ENCODE assay signal across 14 cellular contexts in the genomic region with DNA sequence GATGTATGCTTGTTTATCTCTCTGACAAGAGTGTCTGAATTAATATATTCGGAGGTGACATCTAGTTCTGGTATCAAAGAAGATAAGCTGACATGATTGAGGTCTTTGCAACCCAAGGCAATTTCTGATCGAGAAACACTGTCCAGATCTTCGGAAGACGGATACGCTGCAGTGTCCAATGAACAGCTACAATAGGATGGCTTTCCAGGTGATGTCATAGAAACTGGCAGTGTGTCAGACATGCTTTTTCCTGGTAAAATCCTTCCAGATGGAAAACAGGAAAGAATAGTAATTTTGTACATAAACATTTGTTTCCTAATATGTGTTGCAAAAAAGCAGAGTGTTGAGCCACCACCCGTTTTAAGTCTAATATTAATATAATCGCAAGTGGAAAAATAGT. TPM values are rescaled to one million over a fixed set of nuclear protein-coding genes. Genes with fewer than 3 reads are reported as not detected.
DNase-seq lines count a peak whose midpoint lies in the region; ATAC-seq and TF ChIP-seq lines count a peak whose summit lies in the region.
"Had no signal": no experiment of that assay in that cellular context is flagged by ENCODE, and none has a peak within 500 bp of the region (broad histone marks: within the 10 kb centered on the region; RNA-seq: fewer than 3 reads in every experiment).

No MANE protein-coding gene starts in this region.

- no peaks in the 10 kb centered on the region for H3K79me2 ChIP-seq in SK-N-SH (ENCODE audit: insufficient read depth)

- CTCF ChIA-PET in SK-N-SH (lab: Yijun Ruan, JAX): no interaction called here
- CTCF ChIA-PET in CD4-positive, alpha-beta T cell (lab: Charles Lee): no interaction called here

- H3K4me1 Mint-ChIP-seq in CD4-positive, alpha-beta T cell (ENCODE audit: low read depth): no peaks in the 10 kb centered on the region
- H3K4me1 Mint-ChIP-seq: CD4-positive, CD25-positive, alpha-beta regulatory T cell had no signal

- H2AFZ ChIP-seq in SK-N-SH (ENCODE audit: low read depth): no peak overlapping the region

- POLR2A ChIA-PET in SK-N-SH (lab: Yijun Ruan, JAX): no interaction called here
- POLR2A ChIA-PET in CD4-positive, alpha-beta T cell (lab: Charles Lee): no interaction called here

- intact Hi-C loops in CD4-positive, alpha-beta T cell (cut with DNase I, micrococcal nuclease): no loop called here

- H3K9me3 ChIP-seq in SK-N-SH (no peaks in the 10 kb centered on the region), adipocyte (ENCODE audit: control insufficient read depth, low read length) (no peaks in the 10 kb centered on the region)
- no peaks in the 10 kb centered on the region for H3K9me3 ChIP-seq in CD4-positive, alpha-beta T cell (ENCODE audit: control insufficient read depth, low read length)
- H3K9me3 ChIP-seq: BLaER1 treated with 17β-estradiol and CSF1 and Interleukin-3, amounts not matched to agents 10 nM and 100 nM; HAP-1 had no signal

- no peaks in the 10 kb centered on the region for H3K27me3 Mint-ChIP-seq in CD4-positive, alpha-beta T cell

- no peak overlapping the region for H3K27ac ChIP-seq in SK-N-SH (ENCODE audit: low read depth in 2 of 2, low read length in 1 of 2)
- H3K27ac ChIP-seq in CD4-positive, alpha-beta T cell (ENCODE audit: low read depth, low read length): no peak overlapping the region
- H3K27ac ChIP-seq: 22Rv1; BLaER1 treated with 17β-estradiol and CSF1 and Interleukin-3, amounts not matched to agents 10 nM and 100 nM had no signal

- H3K4me1 ChIP-seq in SK-N-SH (ENCODE audit: control insufficient read depth in 1 of 2, insufficient read depth in 2 of 2, low read depth in 1 of 2, low read length in 1 of 2): no peaks in the 10 kb centered on the region; a peak in 1 of 4 replicates
- peaks cover 5% of the 10 kb centered on the region for H3K4me1 ChIP-seq in adipocyte (ENCODE audit: control insufficient read depth, insufficient read depth, low read length)
- H3K4me1 ChIP-seq: BLaER1 treated with 17β-estradiol and CSF1 and Interleukin-3, amounts not matched to agents 10 nM and 100 nM; HAP-1 had no signal

- peaks cover 0 to 4% of the 10 kb centered on the region in 2 experiments for H3K36me3 ChIP-seq in SK-N-SH (replicated peaks in 1 of 2; ENCODE audit: control insufficient read depth in 1 of 2, insufficient read depth in 2 of 2, low read length in 1 of 2)
- H3K36me3 ChIP-seq in adipocyte (ENCODE audit: control insufficient read depth, insufficient read depth, low read length, severe bottlenecking): no peaks in the 10 kb centered on the region
- H3K36me3 ChIP-seq: BLaER1 treated with 17β-estradiol and CSF1 and Interleukin-3, amounts not matched to agents 10 nM and 100 nM; HAP-1 had no signal

- no peak overlapping the region for H3K4me2 ChIP-seq in SK-N-SH
- H3K4me2 ChIP-seq: BLaER1 treated with 17β-estradiol and CSF1 and Interleukin-3, amounts not matched to agents 10 nM and 100 nM had no signal

- H3K4me3 Mint-ChIP-seq in CD4-positive, alpha-beta T cell: no peak overlapping the region
- H3K4me3 Mint-ChIP-seq: CD4-positive, CD25-positive, alpha-beta regulatory T cell had no signal

- H3K27me3 ChIP-seq in SK-N-SH (ENCODE audit: insufficient read depth) (no peaks in the 10 kb centered on the region), adipocyte (replicated peaks; ENCODE audit: control insufficient read depth, insufficient read depth, low read length) (no peaks in the 10 kb centered on the region)
- H3K27me3 ChIP-seq in CD4-positive, alpha-beta T cell (ENCODE audit: control insufficient read depth, insufficient read depth, low read length): no peaks in the 10 kb centered on the region
- H3K27me3 ChIP-seq: BLaER1 treated with 17β-estradiol and CSF1 and Interleukin-3, amounts not matched to agents 10 nM and 100 nM had no signal

- TF ChIP-seq CTCF in SK-N-SH (IDR thresholded peaks at IDR 0.05): no peak
- TF ChIP-seq CTCF in fibroblast of villous mesenchyme (IDR thresholded peaks at IDR 0.05; ENCODE audit: insufficient read depth, low read depth, low read length): no peak
- TF ChIP-seq CTCF in CD4-positive, alpha-beta T cell (IDR thresholded peaks at IDR 0.05): no peak

- H3K27ac Mint-ChIP-seq in CD4-positive, alpha-beta T cell: no peak overlapping the region
- H3K27ac Mint-ChIP-seq: CD4-positive, CD25-positive, alpha-beta regulatory T cell had no signal

- no peaks in the 10 kb centered on the region for H4K20me1 ChIP-seq in SK-N-SH (ENCODE audit: insufficient read depth)
- H4K20me1 ChIP-seq: BLaER1 treated with 17β-estradiol and CSF1 and Interleukin-3, amounts not matched to agents 10 nM and 100 nM had no signal

- H3K9ac ChIP-seq in SK-N-SH (no peak overlapping the region), adipocyte (ENCODE audit: low read length) (no peak overlapping the region)
- H3K9ac ChIP-seq: BLaER1 treated with 17β-estradiol and CSF1 and Interleukin-3, amounts not matched to agents 10 nM and 100 nM had no signal

- ATAC-seq in SK-N-SH treated with all-trans-retinoic acid at 6 μM for 48 hours: no peak
- ATAC-seq in CD4-positive, alpha-beta T cell (ENCODE audit: poor library complexity): no peak

- H3K36me3 Mint-ChIP-seq in CD4-positive, alpha-beta T cell (ENCODE audit: low read depth): no peaks in the 10 kb centered on the region
- H3K36me3 Mint-ChIP-seq: CD4-positive, CD25-positive, alpha-beta regulatory T cell had no signal

- TF ChIP-seq EP300 in SK-N-SH (IDR thresholded peaks at IDR 0.05; ENCODE audit: borderline replicate concordance in 1 of 2, low read depth in 1 of 2, low read length in 1 of 2): no peak

- H3K9me2 ChIP-seq in SK-N-SH: no peaks in the 10 kb centered on the region

- 52% methylated on average over 7 of the region's 7 CpGs for WGBS in SK-N-SH (ENCODE audit: low lambda C conversion rate)

- no peaks in the 10 kb centered on the region for H3F3A ChIP-seq in SK-N-SH (replicated peaks; ENCODE audit: insufficient read depth)

- no peak for TF ChIP-seq RAD21 in SK-N-SH (IDR thresholded peaks at IDR 0.05; ENCODE audit: low read length)

- H3K4me3 ChIP-seq in SK-N-SH (ENCODE audit: low read depth in 2 of 2, low read length in 1 of 2): no peak overlapping the region
- peak overlapping the region; percentile 24 for H3K4me3 ChIP-seq in adipocyte (ENCODE audit: low read length)
- no peak overlapping the region for H3K4me3 ChIP-seq in fibroblast of villous mesenchyme (ENCODE audit: low read depth, low read length)
- H3K4me3 ChIP-seq: BLaER1 treated with 17β-estradiol and CSF1 and Interleukin-3, amounts not matched to agents 10 nM and 100 nM; HAP-1 had no signal

- DNase-seq in SK-N-SH (peak; percentile 34), adipocyte (ENCODE audit: low read depth) (no peak), fibroblast of villous mesenchyme (ENCODE audit: low read depth) (peak; percentile 10), AML-193 (lab: John Stamatoyannopoulos, UW) (no peak), NCI-H82 (lab: John Stamatoyannopoulos, UW) (no peak)
- no peak for DNase-seq in CD4-positive, alpha-beta T cell
- DNase-seq: Calu3; CD4-positive, CD25-positive, alpha-beta regulatory T cell; DMS 273 treated with DMSO at 0.1 percent for 48 hours; GOT3 had no signal

- H3K9me3 Mint-ChIP-seq in CD4-positive, alpha-beta T cell: no peaks in the 10 kb centered on the region

TF ChIP-seq in SK-N-SH, 30 proteins besides CTCF, POLR2A, EP300 and RAD21 (continues in another document):
- TF ChIP-seq EZH2phosphoT487 (IDR thresholded peaks at IDR 0.05; ENCODE audit: borderline replicate concordance, low read depth): no peak
- TF ChIP-seq TCF12 (IDR thresholded peaks at IDR 0.05): no peak
- no peak for TF ChIP-seq MXI1 (IDR thresholded peaks at IDR 0.05; ENCODE audit: low read depth, low read length)
- no peak for TF ChIP-seq IRF3 (IDR thresholded peaks at IDR 0.05; ENCODE audit: low read depth, low read length)

TF ChIP-seq in SK-N-SH treated with all-trans-retinoic acid at 6 μM for 48 hours, 23 proteins besides CTCF, POLR2A, EP300 and RAD21:
- no peak for TF ChIP-seq ZFP30 (CRISPR knock-in tag; IDR thresholded peaks at IDR 0.05)

RNA-seq across cellular contexts. Expression of gene VWDE, which starts 33.4 kb away (rescaled TPM):
- 0.03 TPM in 1 of 2 replicates, not detected in the other for polyA plus RNA-seq in SK-N-SH (2012; rRNA removed)
- polyA plus RNA-seq in SK-N-SH (2012; cell fraction: cytosol; rRNA removed): under 0.01 and 0.04 TPM in 2 replicates
- polyA plus RNA-seq in SK-N-SH (2012; cell fraction: nucleus; rRNA removed): 0.02 and 0.04 TPM in 2 replicates
- under 0.01 TPM in 1 of 2 replicates, not detected in the other for total RNA-seq in fibroblast of villous mesenchyme
- total RNA-seq in CD4-positive, alpha-beta T cell: 1 to 10 TPM; 1.5 TPM

Comparison
In these comparisons a context has a peak if more than half of its experiments do, and no peak if none do; other contexts are left out.
1. DNase-seq: peak in SK-N-SH (single experiment) and fibroblast of villous mesenchyme (single experiment); none in adipocyte (single experiment), AML-193 (0 of 2), CD4-positive, alpha-beta T cell (0 of 10) and NCI-H82 (single experiment).